ENCODE assay signal across 1 cellular context in the genomic region with DNA sequence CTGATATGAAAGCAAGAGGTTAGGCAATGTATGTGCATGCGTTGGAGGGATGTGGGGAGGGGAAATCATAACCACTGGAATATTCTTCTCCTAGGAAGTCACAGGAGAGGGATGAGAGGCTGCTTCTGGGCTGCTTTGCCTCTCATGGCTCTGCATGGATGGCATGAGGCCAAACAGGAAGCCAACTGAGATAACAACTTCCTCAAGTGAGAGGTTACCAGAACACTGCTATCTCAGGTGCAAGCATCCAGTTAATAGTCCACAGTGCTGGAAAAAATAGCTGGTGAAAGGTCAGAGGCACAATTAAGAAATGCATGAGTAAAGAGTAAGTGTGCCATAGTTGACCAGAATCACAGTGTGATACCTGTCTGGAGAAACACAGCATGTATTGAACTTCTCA.
TF ChIP-seq lines count a peak whose summit lies in the region.

No MANE protein-coding gene starts in this region.

TF ChIP-seq in HepG2, 621 proteins besides CTCF, POLR2A, EP300 and RAD21 (continued from another document):
- TF ChIP-seq ZBED4 (CRISPR knock-in tag; IDR thresholded peaks at IDR 0.05; ENCODE audit: borderline replicate concordance) (no peak), WIZ (CRISPR knock-in tag; IDR thresholded peaks at IDR 0.05) (no peak), HNRNPLL (IDR thresholded peaks at IDR 0.05; ENCODE audit: low read depth, low read length, poor library complexity, severe bottlenecking) (no peak), NFYC (CRISPR knock-in tag; IDR thresholded peaks at IDR 0.05) (no peak), SNAI1 (CRISPR knock-in tag; IDR thresholded peaks at IDR 0.05; ENCODE audit: borderline replicate concordance) (no peak), MIER3 (CRISPR knock-in tag; IDR thresholded peaks at IDR 0.05; ENCODE audit: borderline replicate concordance) (no peak), SALL1 (CRISPR knock-in tag; IDR thresholded peaks at IDR 0.05) (0 out of 2 replicates have a peak, but pooled peaks have one; percentile 23), PPARG (CRISPR knock-in tag; conservative IDR thresholded peaks at IDR 0.05) (peak; percentile 82), ZNF232 (CRISPR knock-in tag; IDR thresholded peaks at IDR 0.05; ENCODE audit: borderline replicate concordance) (no peak), MIXL1 (CRISPR knock-in tag; IDR thresholded peaks at IDR 0.05) (no peak), REPIN1 (CRISPR knock-in tag; IDR thresholded peaks at IDR 0.05; ENCODE audit: borderline replicate concordance, low read depth) (no peak), ZNF572 (CRISPR knock-in tag; IDR thresholded peaks at IDR 0.05) (no peak), ZNF550 (CRISPR knock-in tag; IDR thresholded peaks at IDR 0.05; ENCODE audit: borderline replicate concordance) (no peak), FOSL2 (CRISPR knock-in tag; IDR thresholded peaks at IDR 0.05) (no peak), MNT (IDR thresholded peaks at IDR 0.05) (no peak), LCORL (IDR thresholded peaks at IDR 0.05) (no peak), LCORL (CRISPR knock-in tag; IDR thresholded peaks at IDR 0.05) (no peak), GABPA (IDR thresholded peaks at IDR 0.05; ENCODE audit: low read depth, low read length) (no peak), GABPA (CRISPR knock-in tag; IDR thresholded peaks at IDR 0.05; ENCODE audit: low read depth) (peak; percentile 71), ZNF616 (CRISPR knock-in tag; IDR thresholded peaks at IDR 0.05; ENCODE audit: low read depth) (no peak), NR2C2 (CRISPR knock-in tag; IDR thresholded peaks at IDR 0.05; ENCODE audit: borderline replicate concordance) (peak; percentile 32; the same call in 1 of the 2 replicates), SSRP1 (CRISPR knock-in tag; IDR thresholded peaks at IDR 0.05) (no peak), ZNF207 (IDR thresholded peaks at IDR 0.05; ENCODE audit: borderline replicate concordance) (no peak), ZMYM2 (CRISPR knock-in tag; IDR thresholded peaks at IDR 0.05) (no peak), KAT8 (CRISPR knock-in tag; IDR thresholded peaks at IDR 0.05) (no peak), HCFC1 (IDR thresholded peaks at IDR 0.05; ENCODE audit: low read depth, low read length) (no peak), ZSCAN12 (CRISPR knock-in tag; IDR thresholded peaks at IDR 0.05) (no peak), RFX3 (CRISPR knock-in tag; IDR thresholded peaks at IDR 0.05) (no peak), ZNF598 (CRISPR knock-in tag; IDR thresholded peaks at IDR 0.05; ENCODE audit: borderline replicate concordance) (no peak), ZNF619 (CRISPR knock-in tag; IDR thresholded peaks at IDR 0.05) (no peak), ZNF510 (CRISPR knock-in tag; IDR thresholded peaks at IDR 0.05; ENCODE audit: low read depth) (no peak), ZNF33A (CRISPR knock-in tag; IDR thresholded peaks at IDR 0.05; ENCODE audit: borderline replicate concordance) (no peak), HNRNPK (IDR thresholded peaks at IDR 0.05; ENCODE audit: low read depth, low read length, poor library complexity, severe bottlenecking) (no peak)
- TF ChIP-seq, protein P1, sequence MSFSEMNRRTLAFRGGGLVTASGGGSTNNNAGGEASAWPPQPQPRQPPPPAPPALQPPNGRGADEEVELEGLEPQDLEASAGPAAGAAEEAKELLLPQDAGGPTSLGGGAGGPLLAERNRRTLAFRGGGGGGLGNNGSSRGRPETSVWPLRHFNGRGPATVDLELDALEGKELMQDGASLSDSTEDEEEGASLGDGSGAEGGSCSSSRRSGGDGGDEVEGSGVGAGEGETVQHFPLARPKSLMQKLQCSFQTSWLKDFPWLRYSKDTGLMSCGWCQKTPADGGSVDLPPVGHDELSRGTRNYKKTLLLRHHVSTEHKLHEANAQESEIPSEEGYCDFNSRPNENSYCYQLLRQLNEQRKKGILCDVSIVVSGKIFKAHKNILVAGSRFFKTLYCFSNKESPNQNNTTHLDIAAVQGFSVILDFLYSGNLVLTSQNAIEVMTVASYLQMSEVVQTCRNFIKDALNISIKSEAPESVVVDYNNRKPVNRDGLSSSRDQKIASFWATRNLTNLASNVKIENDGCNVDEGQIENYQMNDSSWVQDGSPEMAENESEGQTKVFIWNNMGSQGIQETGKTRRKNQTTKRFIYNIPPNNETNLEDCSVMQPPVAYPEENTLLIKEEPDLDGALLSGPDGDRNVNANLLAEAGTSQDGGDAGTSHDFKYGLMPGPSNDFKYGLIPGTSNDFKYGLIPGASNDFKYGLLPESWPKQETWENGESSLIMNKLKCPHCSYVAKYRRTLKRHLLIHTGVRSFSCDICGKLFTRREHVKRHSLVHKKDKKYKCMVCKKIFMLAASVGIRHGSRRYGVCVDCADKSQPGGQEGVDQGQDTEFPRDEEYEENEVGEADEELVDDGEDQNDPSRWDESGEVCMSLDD (CRISPR knock-in tag; IDR thresholded peaks at IDR 0.05; ENCODE audit: borderline replicate concordance): no peak
